In genomic region chr12:117035287-117035686, GRCh38 we compare ENCODE assay signal across 12 cellular contexts.
DNase-seq lines count a peak whose midpoint lies in the region; ATAC-seq and TF ChIP-seq lines count a peak whose summit lies in the region.
"Had no signal": no experiment of that assay in that cellular context is flagged by ENCODE, and none has a peak within 500 bp of the region (broad histone marks: within the 10 kb centered on the region; RNA-seq: fewer than 3 reads in every experiment).

No MANE protein-coding gene starts in this region.

- DNase-seq in DMS79 treated with DMSO at 0.1 percent for 48 hours (lab: John Stamatoyannopoulos, UW) (peak; percentile 62), Karpas-422 (peak; percentile 55), body of pancreas (no peak), SIG-M5 (lab: John Stamatoyannopoulos, UW) (no peak), NCI-H2081 (lab: John Stamatoyannopoulos, UW) (no peak)
- DNase-seq: NCI-H2227 treated with DMSO at 0.1 percent for 48 hours, PC-3, T-cell had no signal

- H3K4me1 ChIP-seq in Karpas-422 (ENCODE audit: low read length) (peaks cover 97% of the 10 kb centered on the region), body of pancreas (peaks cover 51% of the 10 kb centered on the region), parathyroid adenoma (peaks cover 31% of the 10 kb centered on the region)

- H2AFZ ChIP-seq in Karpas-422 (ENCODE audit: low read length) (no peak overlapping the region), parathyroid adenoma (peak overlapping the region; percentile 72)

- no peaks in the 10 kb centered on the region for H3K79me2 ChIP-seq in Karpas-422 (ENCODE audit: low read length)
- no peaks in the 10 kb centered on the region for H3K79me2 ChIP-seq in parathyroid adenoma

- ATAC-seq in body of pancreas (no peak), HG03159 (IDR thresholded peaks at IDR 0.05; ENCODE audit: unreplicated experiment) (no peak)
- ATAC-seq: K562, PC-3, T-cell had no signal

- H3K27me3 ChIP-seq in Karpas-422 (ENCODE audit: low read length) (no peaks in the 10 kb centered on the region), body of pancreas (no peaks in the 10 kb centered on the region), parathyroid adenoma (ENCODE audit: control insufficient read depth, insufficient read depth, low read length) (no peaks in the 10 kb centered on the region)

- intact Hi-C loops in body of pancreas (cut with DNase I) = no loop called here

- H3K36me3 ChIP-seq in Karpas-422 (ENCODE audit: insufficient read depth, low read length) (peaks cover 6% of the 10 kb centered on the region; the same call in 1 of the 2 replicates), body of pancreas (replicated peaks in 1 of 2; ENCODE audit: insufficient read depth in 1 of 2, low read depth in 2 of 2) (no peaks in the 10 kb centered on the region), parathyroid adenoma (ENCODE audit: control insufficient read depth, insufficient read depth, low read length) (no peaks in the 10 kb centered on the region)

- TF ChIP-seq POLR2A in body of pancreas (IDR thresholded peaks at IDR 0.05) = no peak

- H3K4me2 ChIP-seq in Karpas-422 (ENCODE audit: low read depth, low read length, poor library complexity, severe bottlenecking) = no peak overlapping the region
- H3K4me2 ChIP-seq in parathyroid adenoma (ENCODE audit: low read length) = no peak overlapping the region

- peak overlapping the region; percentile 93 for H3K27ac ChIP-seq in Karpas-422 (ENCODE audit: low read length)
- peak overlapping the region; percentile 80 to 86 (median 82) for H3K27ac ChIP-seq in body of pancreas
- peak overlapping the region; percentile 87 for H3K27ac ChIP-seq in parathyroid adenoma
- H3K27ac ChIP-seq: SK-N-MC had no signal

- 66 to 74% methylated on average over 7 to 8 of the region's 8 CpGs for WGBS in body of pancreas, 2 donors

- no peaks in the 10 kb centered on the region for H3K9me2 ChIP-seq in Karpas-422 (replicated peaks; ENCODE audit: insufficient read depth, low read length)

- no peaks in the 10 kb centered on the region for H3K9me3 ChIP-seq in Karpas-422 (ENCODE audit: low read length)
- no peaks in the 10 kb centered on the region for H3K9me3 ChIP-seq in body of pancreas
- no peaks in the 10 kb centered on the region for H3K9me3 ChIP-seq in parathyroid adenoma (ENCODE audit: control insufficient read depth, low read length)

- H3K4me3 ChIP-seq in Karpas-422 (ENCODE audit: low read length) = no peak overlapping the region
- no peak overlapping the region for H3K4me3 ChIP-seq in body of pancreas
- H3K4me3 ChIP-seq in parathyroid adenoma (ENCODE audit: low read depth, low read length) = no peak overlapping the region
- H3K4me3 ChIP-seq: K562, SK-N-MC had no signal

- H3K9ac ChIP-seq in Karpas-422 (ENCODE audit: low read length) (no peak overlapping the region), parathyroid adenoma (no peak overlapping the region)

- no peaks in the 10 kb centered on the region for H4K20me1 ChIP-seq in Karpas-422 (ENCODE audit: insufficient read depth, low read depth, low read length)

- TF ChIP-seq CTCF in body of pancreas (IDR thresholded peaks at IDR 0.05) (no peak), parathyroid adenoma (IDR thresholded peaks at IDR 0.05) (no peak)

Comparison
In these comparisons a context has a peak if more than half of its experiments do, and no peak if none do; other contexts are left out.
1. DNase-seq: peak in DMS79 treated with DMSO at 0.1 percent for 48 hours (single experiment) and Karpas-422 (single experiment); none in body of pancreas (0 of 4), SIG-M5 (single experiment) and NCI-H2081 (0 of 2).
2. Peak in every context shown above with its lines, with median percentiles within 50 percentile points of each other: H3K27ac ChIP-seq.